ENCODE assay signal across 1 cellular context in the genomic region with DNA sequence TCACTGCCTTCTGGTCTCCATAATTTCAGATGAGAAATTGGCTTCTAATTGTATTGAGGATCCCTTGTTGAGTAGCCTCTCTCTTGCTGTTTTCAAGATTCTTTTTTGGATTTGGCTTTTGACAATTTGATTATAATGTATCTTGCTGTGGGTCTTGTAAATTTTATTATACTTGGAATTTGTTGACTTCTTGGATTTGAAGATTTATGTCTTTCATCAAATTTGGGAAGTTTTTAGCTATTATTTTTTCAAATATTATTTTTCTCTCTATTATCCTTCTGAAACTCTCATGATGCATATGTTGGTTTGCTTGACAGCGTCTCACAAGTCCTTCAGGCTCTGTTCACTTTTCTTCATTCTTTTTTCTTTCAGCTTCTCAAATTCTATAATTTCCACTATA.
"Had no signal": no experiment of that assay in that cellular context is flagged by ENCODE, and none has a peak within 500 bp of the region (broad histone marks: within the 10 kb centered on the region; RNA-seq: fewer than 3 reads in every experiment).

No MANE protein-coding gene starts in this region.

- H3K4me3 ChIP-seq: GM12878 had no signal

- ATAC-seq: GM12878 had no signal
